ENCODE assay signal across 10 cellular contexts in genomic region chr1:85582687-85583354, GRCh38. TPM values are rescaled to one million over a fixed set of nuclear protein-coding genes. Genes with fewer than 3 reads are reported as not detected.
DNase-seq lines count a peak whose midpoint lies in the region; ATAC-seq and TF ChIP-seq lines count a peak whose summit lies in the region.
"Had no signal": no experiment of that assay in that cellular context is flagged by ENCODE, and none has a peak within 500 bp of the region (broad histone marks: within the 10 kb centered on the region; RNA-seq: fewer than 3 reads in every experiment).

No MANE protein-coding gene starts in this region.

- ATAC-seq in SK-N-SH treated with all-trans-retinoic acid at 6 μM for 48 hours: no peak
- no peak for ATAC-seq in GM19467 (IDR thresholded peaks at IDR 0.05; ENCODE audit: unreplicated experiment)
- ATAC-seq: body of pancreas had no signal

- H3K27ac Mint-ChIP-seq in progenitor cell of endocrine pancreas: peak overlapping the region; percentile 99

- H3K4me3 Mint-ChIP-seq in progenitor cell of endocrine pancreas (ENCODE audit: low read depth): peak overlapping the region; percentile 93

- TF ChIP-seq CTCF in fibroblast of the aortic adventitia (IDR thresholded peaks at IDR 0.05; ENCODE audit: insufficient read depth, low read length) (no peak), progenitor cell of endocrine pancreas (IDR thresholded peaks at IDR 0.05; ENCODE audit: unreplicated experiment) (no peak)

- H3K4me3 ChIP-seq in fibroblast of the aortic adventitia (ENCODE audit: low read depth, low read length): peak overlapping the region; percentile 97
- H3K4me3 ChIP-seq: body of pancreas had no signal

- peaks cover 39% of the 10 kb centered on the region for H3K27me3 Mint-ChIP-seq in progenitor cell of endocrine pancreas

- H3K36me3 Mint-ChIP-seq in progenitor cell of endocrine pancreas (ENCODE audit: insufficient read depth): peaks cover 15% of the 10 kb centered on the region

- peaks cover 38% of the 10 kb centered on the region for H3K4me1 Mint-ChIP-seq in progenitor cell of endocrine pancreas (ENCODE audit: low read depth)

- DNase-seq in EH (ENCODE audit: low read depth): peak; percentile 68
- DNase-seq in fibroblast of the aortic adventitia (ENCODE audit: low read depth): peak; percentile 65
- DNase-seq in progenitor cell of endocrine pancreas (ENCODE audit: low spot score, unreplicated experiment): no peak
- DNase-seq in DMS79 (lab: John Stamatoyannopoulos, UW): no peak
- DNase-seq in SIG-M5 treated with dmso at 0.1 percent for 504 hours (lab: John Stamatoyannopoulos, UW; ENCODE audit: unreplicated experiment): no peak
- DNase-seq in DMS114 treated with DMSO at 0.1 percent for 48 hours (lab: John Stamatoyannopoulos, UW; ENCODE audit: unreplicated experiment): no peak
- DNase-seq: T1000 had no signal

- no peaks in the 10 kb centered on the region for H3K9me3 Mint-ChIP-seq in progenitor cell of endocrine pancreas (ENCODE audit: low read depth)

TF ChIP-seq in SK-N-SH treated with all-trans-retinoic acid at 6 μM for 48 hours, 23 proteins besides CTCF, POLR2A, EP300 and RAD21:
- TF ChIP-seq, protein P1, sequence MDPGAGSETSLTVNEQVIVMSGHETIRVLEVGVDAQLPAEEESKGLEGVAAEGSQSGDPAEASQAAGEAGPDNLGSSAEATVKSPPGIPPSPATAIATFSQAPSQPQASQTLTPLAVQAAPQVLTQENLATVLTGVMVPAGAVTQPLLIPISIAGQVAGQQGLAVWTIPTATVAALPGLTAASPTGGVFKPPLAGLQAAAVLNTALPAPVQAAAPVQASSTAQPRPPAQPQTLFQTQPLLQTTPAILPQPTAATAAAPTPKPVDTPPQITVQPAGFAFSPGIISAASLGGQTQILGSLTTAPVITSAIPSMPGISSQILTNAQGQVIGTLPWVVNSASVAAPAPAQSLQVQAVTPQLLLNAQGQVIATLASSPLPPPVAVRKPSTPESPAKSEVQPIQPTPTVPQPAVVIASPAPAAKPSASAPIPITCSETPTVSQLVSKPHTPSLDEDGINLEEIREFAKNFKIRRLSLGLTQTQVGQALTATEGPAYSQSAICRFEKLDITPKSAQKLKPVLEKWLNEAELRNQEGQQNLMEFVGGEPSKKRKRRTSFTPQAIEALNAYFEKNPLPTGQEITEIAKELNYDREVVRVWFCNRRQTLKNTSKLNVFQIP (CRISPR knock-in tag; IDR thresholded peaks at IDR 0.05; ENCODE audit: borderline replicate concordance, low read depth): no peak
- TF ChIP-seq ESRRG (CRISPR knock-in tag; IDR thresholded peaks at IDR 0.05): no peak
- 0 out of 2 replicates have a peak, but pooled peaks have one; percentile 8 for TF ChIP-seq SNAI2 (CRISPR knock-in tag; IDR thresholded peaks at IDR 0.05)
TF ChIP-seq in SK-N-SH treated with all-trans-retinoic acid at 6 μM for 48 hours: peak in this region for 1.

RNA-seq across cellular contexts. Expression of gene CCN1, which starts 2.3 kb away (rescaled TPM):
- total RNA-seq in fibroblast of the aortic adventitia (ENCODE audit: low replicate concordance) (28.0 and 29.6 TPM in 2 replicates), progenitor cell of endocrine pancreas (62.8 and 64.3 TPM in 2 replicates)

Comparison
In these comparisons a context has a peak if more than half of its experiments do, and no peak if none do; other contexts are left out.
1. DNase-seq: peak in EH (single experiment) and fibroblast of the aortic adventitia (single experiment); none in progenitor cell of endocrine pancreas (single experiment), DMS79 (single experiment), SIG-M5 treated with dmso at 0.1 percent for 504 hours (single experiment) and DMS114 treated with DMSO at 0.1 percent for 48 hours (single experiment).